ENCODE assay signal across 17 cellular contexts in the genomic region with DNA sequence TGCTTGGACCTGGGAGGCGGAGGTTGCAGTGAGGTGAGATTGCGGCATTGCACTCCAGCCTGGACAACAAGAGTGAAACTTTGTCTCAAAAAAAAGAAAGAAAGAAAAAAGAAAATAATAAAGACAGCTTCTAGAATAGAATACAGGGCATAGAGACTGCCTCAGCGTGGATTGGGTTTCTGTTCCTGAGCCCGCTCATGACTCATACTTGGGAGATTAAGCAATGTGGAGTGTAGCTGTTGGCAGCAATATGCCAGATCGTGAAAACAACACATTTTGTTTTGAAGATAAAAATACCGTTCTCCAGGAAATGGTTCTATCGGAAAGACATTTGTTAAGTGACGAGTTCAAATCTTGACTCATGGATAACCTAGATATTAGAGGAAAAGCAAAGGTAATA.
DNase-seq lines count a peak whose midpoint lies in the region; ATAC-seq and TF ChIP-seq lines count a peak whose summit lies in the region.
"Had no signal": no experiment of that assay in that cellular context is flagged by ENCODE, and none has a peak within 500 bp of the region (broad histone marks: within the 10 kb centered on the region; RNA-seq: fewer than 3 reads in every experiment).

No MANE protein-coding gene starts in this region.

- H3K27ac ChIP-seq in RWPE1 (no peak overlapping the region), gastroesophageal sphincter (no peak overlapping the region)
- H3K27ac ChIP-seq: skin epidermis, vagina had no signal

- H3K36me3 ChIP-seq in gastroesophageal sphincter, result no peaks in the 10 kb centered on the region
- H3K36me3 ChIP-seq: vagina had no signal

- no peak overlapping the region for H3K4me3 ChIP-seq in gastroesophageal sphincter
- H3K4me3 ChIP-seq: mucosa of descending colon, skin epidermis, vagina had no signal

- CTCF ChIA-PET in RWPE1 (lab: Yijun Ruan, JAX), result interaction anchor here (0.6 kb wide), 1 partner anchor 25 kb away, joined by 3 read pairs; no protein-coding TSS in a partner anchor

- WGBS in gastroesophageal sphincter (ENCODE audit: low coverage in 1 of 2), 2 donors, result 56 to 57% methylated on average over 2 to 8 of the region's 8 CpGs

- TF ChIP-seq EP300 in gastroesophageal sphincter (IDR thresholded peaks at IDR 0.05), result no peak

- no peaks in the 10 kb centered on the region for H3K9me3 ChIP-seq in gastroesophageal sphincter
- H3K9me3 ChIP-seq: mucosa of descending colon, vagina had no signal

- POLR2A ChIA-PET in RWPE1 (lab: Yijun Ruan, JAX; ENCODE audit: low non-redundant PET), result no interaction called here

- H3K27me3 ChIP-seq in gastroesophageal sphincter, result peaks cover 3% of the 10 kb centered on the region
- H3K27me3 ChIP-seq: vagina had no signal

- H3K4me1 ChIP-seq in gastroesophageal sphincter, result no peaks in the 10 kb centered on the region

- no peak for TF ChIP-seq CTCF in RWPE1 (conservative IDR thresholded peaks at IDR 0.05; ENCODE audit: low read depth)
- TF ChIP-seq CTCF in gastroesophageal sphincter (IDR thresholded peaks at IDR 0.05), result no peak

- ATAC-seq in gastroesophageal sphincter, result peak; percentile 89
- no peak for ATAC-seq in GM21786 (IDR thresholded peaks at IDR 0.05; ENCODE audit: unreplicated experiment)
- ATAC-seq: mucosa of descending colon had no signal

- no peak for TF ChIP-seq POLR2A in gastroesophageal sphincter (IDR thresholded peaks at IDR 0.05)

- DNase-seq in GM04504 (ENCODE audit: low read depth) (peak; percentile 2), RWPE1 (ENCODE audit: low spot score) (peak; percentile 62), pons (ENCODE audit: low spot score) (peak; percentile 44), KG1 (lab: John Stamatoyannopoulos, UW) (no peak), DMS 273 treated with DMSO at 0.1 percent for 48 hours (lab: John Stamatoyannopoulos, UW) (no peak)
- no peak for DNase-seq in stimulated activated naive CD4-positive, alpha-beta T cell (lab: John Stamatoyannopoulos, UW)
- DNase-seq: activated CD4-positive, alpha-beta T cell treated with anti-CD3 and anti-CD28 coated beads for 4 hours; activated gamma-delta T cell; CD4-positive, CD25-positive, alpha-beta regulatory T cell; MM.1S; NCI-H524 treated with DMSO at 0.1 percent for 48 hours; SW 1271 had no signal

Comparison
In these comparisons a context has a peak if more than half of its experiments do, and no peak if none do; other contexts are left out.
1. DNase-seq: peak in GM04504 (single experiment), RWPE1 (single experiment) and pons (single experiment); none in KG1 (single experiment), stimulated activated naive CD4-positive, alpha-beta T cell (0 of 6) and DMS 273 treated with DMSO at 0.1 percent for 48 hours (single experiment).